1 cellular context compared by ENCODE assay signal in the genomic region with DNA sequence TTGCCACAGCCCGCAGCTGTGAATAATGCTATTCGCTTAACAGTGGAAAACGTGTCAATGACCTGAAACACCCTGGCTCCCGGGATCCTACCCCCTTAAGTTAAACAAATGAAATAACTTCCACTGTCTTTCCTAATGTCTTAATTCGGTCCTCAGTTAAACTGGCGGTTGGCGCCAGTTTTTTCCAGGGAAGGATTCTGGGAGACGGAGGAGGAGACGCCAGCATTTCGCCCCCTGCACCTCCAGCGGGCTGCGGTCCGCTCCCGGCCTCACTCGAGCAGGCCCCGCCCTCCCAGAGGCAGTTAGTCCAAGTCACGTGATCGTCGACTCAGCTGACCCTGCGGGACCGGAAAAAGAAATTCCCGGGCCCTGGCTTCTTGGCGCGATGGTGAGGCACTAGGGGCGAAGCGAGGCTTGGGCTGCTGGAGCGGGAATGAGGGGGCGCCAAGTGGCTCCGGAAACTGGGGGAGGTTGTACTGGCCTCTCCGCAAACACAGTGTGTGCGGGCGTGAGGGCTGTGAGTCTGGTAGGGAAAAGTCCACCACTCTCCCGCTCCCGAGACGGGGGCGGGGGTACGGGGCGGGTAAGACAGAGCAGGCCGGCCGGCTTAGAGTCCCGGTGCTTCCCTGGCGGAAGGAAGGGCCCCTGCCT.
TF ChIP-seq lines count a peak whose summit lies in the region.

A gene (plus strand): TSS at position 359 of the 651 bp plus-strand sequence. CDS start 27 bp downstream, at position 386.

TF ChIP-seq in HEK293, 187 proteins besides CTCF, POLR2A, EP300 and RAD21 (continued from another document and continues in another):
- TF ChIP-seq, protein P1, sequence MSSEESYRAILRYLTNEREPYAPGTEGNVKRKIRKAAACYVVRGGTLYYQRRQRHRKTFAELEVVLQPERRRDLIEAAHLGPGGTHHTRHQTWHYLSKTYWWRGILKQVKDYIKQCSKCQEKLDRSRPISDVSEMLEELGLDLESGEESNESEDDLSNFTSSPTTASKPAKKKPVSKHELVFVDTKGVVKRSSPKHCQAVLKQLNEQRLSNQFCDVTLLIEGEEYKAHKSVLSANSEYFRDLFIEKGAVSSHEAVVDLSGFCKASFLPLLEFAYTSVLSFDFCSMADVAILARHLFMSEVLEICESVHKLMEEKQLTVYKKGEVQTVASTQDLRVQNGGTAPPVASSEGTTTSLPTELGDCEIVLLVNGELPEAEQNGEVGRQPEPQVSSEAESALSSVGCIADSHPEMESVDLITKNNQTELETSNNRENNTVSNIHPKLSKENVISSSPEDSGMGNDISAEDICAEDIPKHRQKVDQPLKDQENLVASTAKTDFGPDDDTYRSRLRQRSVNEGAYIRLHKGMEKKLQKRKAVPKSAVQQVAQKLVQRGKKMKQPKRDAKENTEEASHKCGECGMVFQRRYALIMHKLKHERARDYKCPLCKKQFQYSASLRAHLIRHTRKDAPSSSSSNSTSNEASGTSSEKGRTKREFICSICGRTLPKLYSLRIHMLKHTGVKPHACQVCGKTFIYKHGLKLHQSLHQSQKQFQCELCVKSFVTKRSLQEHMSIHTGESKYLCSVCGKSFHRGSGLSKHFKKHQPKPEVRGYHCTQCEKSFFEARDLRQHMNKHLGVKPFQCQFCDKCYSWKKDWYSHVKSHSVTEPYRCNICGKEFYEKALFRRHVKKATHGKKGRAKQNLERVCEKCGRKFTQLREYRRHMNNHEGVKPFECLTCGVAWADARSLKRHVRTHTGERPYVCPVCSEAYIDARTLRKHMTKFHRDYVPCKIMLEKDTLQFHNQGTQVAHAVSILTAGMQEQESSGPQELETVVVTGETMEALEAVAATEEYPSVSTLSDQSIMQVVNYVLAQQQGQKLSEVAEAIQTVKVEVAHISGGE (tag by site-specific recombination; conservative IDR thresholded peaks at IDR 0.05; ENCODE audit: low read depth): peak; percentile 83
- peak; percentile 94 for TF ChIP-seq ZNF501 (tag by site-specific recombination; IDR thresholded peaks at IDR 0.05)
- TF ChIP-seq, protein P2, sequence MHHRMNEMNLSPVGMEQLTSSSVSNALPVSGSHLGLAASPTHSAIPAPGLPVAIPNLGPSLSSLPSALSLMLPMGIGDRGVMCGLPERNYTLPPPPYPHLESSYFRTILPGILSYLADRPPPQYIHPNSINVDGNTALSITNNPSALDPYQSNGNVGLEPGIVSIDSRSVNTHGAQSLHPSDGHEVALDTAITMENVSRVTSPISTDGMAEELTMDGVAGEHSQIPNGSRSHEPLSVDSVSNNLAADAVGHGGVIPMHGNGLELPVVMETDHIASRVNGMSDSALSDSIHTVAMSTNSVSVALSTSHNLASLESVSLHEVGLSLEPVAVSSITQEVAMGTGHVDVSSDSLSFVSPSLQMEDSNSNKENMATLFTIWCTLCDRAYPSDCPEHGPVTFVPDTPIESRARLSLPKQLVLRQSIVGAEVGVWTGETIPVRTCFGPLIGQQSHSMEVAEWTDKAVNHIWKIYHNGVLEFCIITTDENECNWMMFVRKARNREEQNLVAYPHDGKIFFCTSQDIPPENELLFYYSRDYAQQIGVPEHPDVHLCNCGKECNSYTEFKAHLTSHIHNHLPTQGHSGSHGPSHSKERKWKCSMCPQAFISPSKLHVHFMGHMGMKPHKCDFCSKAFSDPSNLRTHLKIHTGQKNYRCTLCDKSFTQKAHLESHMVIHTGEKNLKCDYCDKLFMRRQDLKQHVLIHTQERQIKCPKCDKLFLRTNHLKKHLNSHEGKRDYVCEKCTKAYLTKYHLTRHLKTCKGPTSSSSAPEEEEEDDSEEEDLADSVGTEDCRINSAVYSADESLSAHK (tag by site-specific recombination; IDR thresholded peaks at IDR 0.05): 0 out of 2 replicates have a peak, but pooled peaks have one; percentile 37
- peak; percentile 99 for TF ChIP-seq ZBTB20 (tag by site-specific recombination; IDR thresholded peaks at IDR 0.05)
- TF ChIP-seq GLIS2 (tag by site-specific recombination; IDR thresholded peaks at IDR 0.05): peak; percentile 69; the same call in 1 of the 2 replicates
- TF ChIP-seq ZNF558 (tag by site-specific recombination; IDR thresholded peaks at IDR 0.05): peak; percentile 55; the same call in 1 of the 2 replicates
- peak; percentile 95 for TF ChIP-seq KLF16 (tag by site-specific recombination; IDR thresholded peaks at IDR 0.05)
- TF ChIP-seq, protein P3, sequence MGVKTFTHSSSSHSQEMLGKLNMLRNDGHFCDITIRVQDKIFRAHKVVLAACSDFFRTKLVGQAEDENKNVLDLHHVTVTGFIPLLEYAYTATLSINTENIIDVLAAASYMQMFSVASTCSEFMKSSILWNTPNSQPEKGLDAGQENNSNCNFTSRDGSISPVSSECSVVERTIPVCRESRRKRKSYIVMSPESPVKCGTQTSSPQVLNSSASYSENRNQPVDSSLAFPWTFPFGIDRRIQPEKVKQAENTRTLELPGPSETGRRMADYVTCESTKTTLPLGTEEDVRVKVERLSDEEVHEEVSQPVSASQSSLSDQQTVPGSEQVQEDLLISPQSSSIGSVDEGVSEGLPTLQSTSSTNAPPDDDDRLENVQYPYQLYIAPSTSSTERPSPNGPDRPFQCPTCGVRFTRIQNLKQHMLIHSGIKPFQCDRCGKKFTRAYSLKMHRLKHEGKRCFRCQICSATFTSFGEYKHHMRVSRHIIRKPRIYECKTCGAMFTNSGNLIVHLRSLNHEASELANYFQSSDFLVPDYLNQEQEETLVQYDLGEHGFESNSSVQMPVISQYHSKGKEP (tag by site-specific recombination; IDR thresholded peaks at IDR 0.05): peak; percentile 42; the same call in 1 of the 2 replicates
- TF ChIP-seq ZNF660 (tag by site-specific recombination; IDR thresholded peaks at IDR 0.05): peak; percentile 80
- TF ChIP-seq SP2 (tag by site-specific recombination; IDR thresholded peaks at IDR 0.05): peak; percentile 84
- TF ChIP-seq, protein P4, sequence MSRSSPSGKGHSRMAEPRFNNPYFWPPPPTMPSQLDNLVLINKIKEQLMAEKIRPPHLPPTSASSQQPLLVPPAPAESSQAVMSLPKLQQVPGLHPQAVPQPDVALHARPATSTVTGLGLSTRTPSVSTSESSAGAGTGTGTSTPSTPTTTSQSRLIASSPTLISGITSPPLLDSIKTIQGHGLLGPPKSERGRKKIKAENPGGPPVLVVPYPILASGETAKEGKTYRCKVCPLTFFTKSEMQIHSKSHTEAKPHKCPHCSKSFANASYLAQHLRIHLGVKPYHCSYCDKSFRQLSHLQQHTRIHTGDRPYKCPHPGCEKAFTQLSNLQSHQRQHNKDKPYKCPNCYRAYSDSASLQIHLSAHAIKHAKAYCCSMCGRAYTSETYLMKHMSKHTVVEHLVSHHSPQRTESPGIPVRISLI (tag by site-specific recombination; IDR thresholded peaks at IDR 0.05): peak; percentile 97
- peak; percentile 44 for TF ChIP-seq ZNF341 (tag by site-specific recombination; IDR thresholded peaks at IDR 0.05; ENCODE audit: low read depth)
- TF ChIP-seq IKZF3 (tag by site-specific recombination; IDR thresholded peaks at IDR 0.05): peak; percentile 95
- TF ChIP-seq ZNF175 (tag by site-specific recombination; IDR thresholded peaks at IDR 0.05): no peak
- TF ChIP-seq, protein P5, sequence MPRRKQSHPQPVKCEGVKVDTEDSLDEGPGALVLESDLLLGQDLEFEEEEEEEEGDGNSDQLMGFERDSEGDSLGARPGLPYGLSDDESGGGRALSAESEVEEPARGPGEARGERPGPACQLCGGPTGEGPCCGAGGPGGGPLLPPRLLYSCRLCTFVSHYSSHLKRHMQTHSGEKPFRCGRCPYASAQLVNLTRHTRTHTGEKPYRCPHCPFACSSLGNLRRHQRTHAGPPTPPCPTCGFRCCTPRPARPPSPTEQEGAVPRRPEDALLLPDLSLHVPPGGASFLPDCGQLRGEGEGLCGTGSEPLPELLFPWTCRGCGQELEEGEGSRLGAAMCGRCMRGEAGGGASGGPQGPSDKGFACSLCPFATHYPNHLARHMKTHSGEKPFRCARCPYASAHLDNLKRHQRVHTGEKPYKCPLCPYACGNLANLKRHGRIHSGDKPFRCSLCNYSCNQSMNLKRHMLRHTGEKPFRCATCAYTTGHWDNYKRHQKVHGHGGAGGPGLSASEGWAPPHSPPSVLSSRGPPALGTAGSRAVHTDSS (tag by site-specific recombination; IDR thresholded peaks at IDR 0.05): no peak
- no peak for TF ChIP-seq ZNF664 (tag by site-specific recombination; IDR thresholded peaks at IDR 0.05)
- TF ChIP-seq ZNF843 (tag by site-specific recombination; IDR thresholded peaks at IDR 0.05): peak; percentile 48
- TF ChIP-seq ZNF670 (tag by site-specific recombination; IDR thresholded peaks at IDR 0.05; ENCODE audit: low read depth): no peak
- peak; percentile 82 for TF ChIP-seq KLF10 (tag by site-specific recombination; IDR thresholded peaks at IDR 0.05)
- peak; percentile 80; the same call in 1 of the 2 replicates for TF ChIP-seq HOXC10 (CRISPR knock-in tag; IDR thresholded peaks at IDR 0.05)
- TF ChIP-seq ZEB2 (tag by site-specific recombination; IDR thresholded peaks at IDR 0.05): peak; percentile 91
- TF ChIP-seq, protein P6, sequence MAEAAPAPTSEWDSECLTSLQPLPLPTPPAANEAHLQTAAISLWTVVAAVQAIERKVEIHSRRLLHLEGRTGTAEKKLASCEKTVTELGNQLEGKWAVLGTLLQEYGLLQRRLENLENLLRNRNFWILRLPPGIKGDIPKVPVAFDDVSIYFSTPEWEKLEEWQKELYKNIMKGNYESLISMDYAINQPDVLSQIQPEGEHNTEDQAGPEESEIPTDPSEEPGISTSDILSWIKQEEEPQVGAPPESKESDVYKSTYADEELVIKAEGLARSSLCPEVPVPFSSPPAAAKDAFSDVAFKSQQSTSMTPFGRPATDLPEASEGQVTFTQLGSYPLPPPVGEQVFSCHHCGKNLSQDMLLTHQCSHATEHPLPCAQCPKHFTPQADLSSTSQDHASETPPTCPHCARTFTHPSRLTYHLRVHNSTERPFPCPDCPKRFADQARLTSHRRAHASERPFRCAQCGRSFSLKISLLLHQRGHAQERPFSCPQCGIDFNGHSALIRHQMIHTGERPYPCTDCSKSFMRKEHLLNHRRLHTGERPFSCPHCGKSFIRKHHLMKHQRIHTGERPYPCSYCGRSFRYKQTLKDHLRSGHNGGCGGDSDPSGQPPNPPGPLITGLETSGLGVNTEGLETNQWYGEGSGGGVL (tag by site-specific recombination; IDR thresholded peaks at IDR 0.05): peak; percentile 87
- TF ChIP-seq, protein P7, sequence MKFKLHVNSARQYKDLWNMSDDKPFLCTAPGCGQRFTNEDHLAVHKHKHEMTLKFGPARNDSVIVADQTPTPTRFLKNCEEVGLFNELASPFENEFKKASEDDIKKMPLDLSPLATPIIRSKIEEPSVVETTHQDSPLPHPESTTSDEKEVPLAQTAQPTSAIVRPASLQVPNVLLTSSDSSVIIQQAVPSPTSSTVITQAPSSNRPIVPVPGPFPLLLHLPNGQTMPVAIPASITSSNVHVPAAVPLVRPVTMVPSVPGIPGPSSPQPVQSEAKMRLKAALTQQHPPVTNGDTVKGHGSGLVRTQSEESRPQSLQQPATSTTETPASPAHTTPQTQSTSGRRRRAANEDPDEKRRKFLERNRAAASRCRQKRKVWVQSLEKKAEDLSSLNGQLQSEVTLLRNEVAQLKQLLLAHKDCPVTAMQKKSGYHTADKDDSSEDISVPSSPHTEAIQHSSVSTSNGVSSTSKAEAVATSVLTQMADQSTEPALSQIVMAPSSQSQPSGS (tag by site-specific recombination; IDR thresholded peaks at IDR 0.05; ENCODE audit: low read depth): no peak
- no peak for TF ChIP-seq ZSCAN16 (tag by site-specific recombination; IDR thresholded peaks at IDR 0.05)
- TF ChIP-seq ZNF785 (tag by site-specific recombination; IDR thresholded peaks at IDR 0.05): no peak
- no peak for TF ChIP-seq SETDB1 (IDR thresholded peaks at IDR 0.05; ENCODE audit: insufficient read length, low read length)
- TF ChIP-seq, protein P8, sequence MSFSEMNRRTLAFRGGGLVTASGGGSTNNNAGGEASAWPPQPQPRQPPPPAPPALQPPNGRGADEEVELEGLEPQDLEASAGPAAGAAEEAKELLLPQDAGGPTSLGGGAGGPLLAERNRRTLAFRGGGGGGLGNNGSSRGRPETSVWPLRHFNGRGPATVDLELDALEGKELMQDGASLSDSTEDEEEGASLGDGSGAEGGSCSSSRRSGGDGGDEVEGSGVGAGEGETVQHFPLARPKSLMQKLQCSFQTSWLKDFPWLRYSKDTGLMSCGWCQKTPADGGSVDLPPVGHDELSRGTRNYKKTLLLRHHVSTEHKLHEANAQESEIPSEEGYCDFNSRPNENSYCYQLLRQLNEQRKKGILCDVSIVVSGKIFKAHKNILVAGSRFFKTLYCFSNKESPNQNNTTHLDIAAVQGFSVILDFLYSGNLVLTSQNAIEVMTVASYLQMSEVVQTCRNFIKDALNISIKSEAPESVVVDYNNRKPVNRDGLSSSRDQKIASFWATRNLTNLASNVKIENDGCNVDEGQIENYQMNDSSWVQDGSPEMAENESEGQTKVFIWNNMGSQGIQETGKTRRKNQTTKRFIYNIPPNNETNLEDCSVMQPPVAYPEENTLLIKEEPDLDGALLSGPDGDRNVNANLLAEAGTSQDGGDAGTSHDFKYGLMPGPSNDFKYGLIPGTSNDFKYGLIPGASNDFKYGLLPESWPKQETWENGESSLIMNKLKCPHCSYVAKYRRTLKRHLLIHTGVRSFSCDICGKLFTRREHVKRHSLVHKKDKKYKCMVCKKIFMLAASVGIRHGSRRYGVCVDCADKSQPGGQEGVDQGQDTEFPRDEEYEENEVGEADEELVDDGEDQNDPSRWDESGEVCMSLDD (tag by site-specific recombination; IDR thresholded peaks at IDR 0.05): peak; percentile 60; the same call in 1 of the 2 replicates
- TF ChIP-seq, protein P9, sequence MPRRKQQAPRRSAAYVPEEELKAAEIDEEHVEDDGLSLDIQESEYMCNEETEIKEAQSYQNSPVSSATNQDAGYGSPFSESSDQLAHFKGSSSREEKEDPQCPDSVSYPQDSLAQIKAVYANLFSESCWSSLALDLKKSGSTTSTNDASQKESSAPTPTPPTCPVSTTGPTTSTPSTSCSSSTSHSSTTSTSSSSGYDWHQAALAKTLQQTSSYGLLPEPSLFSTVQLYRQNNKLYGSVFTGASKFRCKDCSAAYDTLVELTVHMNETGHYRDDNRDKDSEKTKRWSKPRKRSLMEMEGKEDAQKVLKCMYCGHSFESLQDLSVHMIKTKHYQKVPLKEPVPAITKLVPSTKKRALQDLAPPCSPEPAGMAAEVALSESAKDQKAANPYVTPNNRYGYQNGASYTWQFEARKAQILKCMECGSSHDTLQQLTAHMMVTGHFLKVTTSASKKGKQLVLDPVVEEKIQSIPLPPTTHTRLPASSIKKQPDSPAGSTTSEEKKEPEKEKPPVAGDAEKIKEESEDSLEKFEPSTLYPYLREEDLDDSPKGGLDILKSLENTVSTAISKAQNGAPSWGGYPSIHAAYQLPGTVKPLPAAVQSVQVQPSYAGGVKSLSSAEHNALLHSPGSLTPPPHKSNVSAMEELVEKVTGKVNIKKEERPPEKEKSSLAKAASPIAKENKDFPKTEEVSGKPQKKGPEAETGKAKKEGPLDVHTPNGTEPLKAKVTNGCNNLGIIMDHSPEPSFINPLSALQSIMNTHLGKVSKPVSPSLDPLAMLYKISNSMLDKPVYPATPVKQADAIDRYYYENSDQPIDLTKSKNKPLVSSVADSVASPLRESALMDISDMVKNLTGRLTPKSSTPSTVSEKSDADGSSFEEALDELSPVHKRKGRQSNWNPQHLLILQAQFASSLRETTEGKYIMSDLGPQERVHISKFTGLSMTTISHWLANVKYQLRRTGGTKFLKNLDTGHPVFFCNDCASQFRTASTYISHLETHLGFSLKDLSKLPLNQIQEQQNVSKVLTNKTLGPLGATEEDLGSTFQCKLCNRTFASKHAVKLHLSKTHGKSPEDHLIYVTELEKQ (tag by site-specific recombination; IDR thresholded peaks at IDR 0.05; ENCODE audit: borderline replicate concordance): peak; percentile 31; the same call in 1 of the 2 replicates
- no peak for TF ChIP-seq ZNF132 (tag by site-specific recombination; IDR thresholded peaks at IDR 0.05; ENCODE audit: borderline replicate concordance)
- TF ChIP-seq ZNF10 (tag by site-specific recombination; IDR thresholded peaks at IDR 0.05): 0 out of 2 replicates have a peak, but pooled peaks have one; percentile 7
- TF ChIP-seq BCL11B (tag by site-specific recombination; IDR thresholded peaks at IDR 0.05; ENCODE audit: low read depth): no peak
- 0 out of 2 replicates have a peak, but pooled peaks have one; percentile 24 for TF ChIP-seq YY1 (tag by site-specific recombination; IDR thresholded peaks at IDR 0.05)
- TF ChIP-seq GLI4 (tag by site-specific recombination; IDR thresholded peaks at IDR 0.05): 0 out of 2 replicates have a peak, but pooled peaks have one; percentile 39
